In the genomic region with DNA sequence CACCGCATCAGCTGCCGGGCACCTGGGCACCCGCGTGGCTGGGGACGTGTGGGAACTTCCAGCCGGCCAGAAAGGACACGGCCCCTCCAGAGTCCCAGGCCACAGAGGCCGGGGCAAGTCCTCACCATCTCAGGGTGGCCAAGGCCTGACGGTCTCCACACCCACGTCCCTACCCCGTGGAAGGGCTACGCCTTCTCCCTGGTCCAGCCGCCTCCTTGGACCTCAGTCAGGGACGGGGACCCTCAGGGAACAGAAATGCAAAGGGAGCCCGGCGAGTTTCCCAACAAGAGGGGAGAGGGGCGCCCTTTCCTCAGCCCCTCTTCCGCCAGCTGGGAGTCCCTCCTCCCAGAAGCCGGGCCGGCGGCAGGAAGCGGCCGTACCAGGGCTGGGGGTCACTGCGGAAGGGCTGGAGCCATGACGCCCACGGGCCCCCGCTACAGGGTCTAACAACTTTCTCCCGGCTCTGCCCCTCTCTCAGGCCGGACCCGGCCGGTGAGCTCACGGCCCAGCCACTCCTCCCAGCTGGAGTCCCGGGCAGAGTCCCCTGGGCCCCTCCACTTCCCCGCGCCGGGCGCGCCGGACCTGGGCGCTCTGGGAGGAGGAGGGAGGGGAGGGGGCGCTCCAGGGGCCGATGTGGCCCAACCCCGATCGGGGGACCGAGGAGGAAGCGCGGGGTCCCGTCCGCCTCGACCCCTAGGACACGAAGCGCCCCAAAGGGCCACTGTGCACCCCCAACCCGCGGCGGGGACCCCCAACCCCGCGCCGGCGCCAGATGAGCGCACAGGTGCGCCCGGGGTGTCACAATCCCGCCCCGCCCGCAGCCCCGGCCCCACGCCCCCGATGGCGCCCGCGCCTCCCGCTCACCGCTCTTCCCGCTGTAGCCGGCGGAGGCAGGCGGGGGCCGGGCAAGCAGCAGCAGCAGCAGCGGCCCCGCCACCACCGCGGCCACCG, we compare ENCODE assay signal across 8 cellular contexts. TPM values are rescaled to one million over a fixed set of nuclear protein-coding genes. Genes with fewer than 3 reads are reported as not detected.
DNase-seq lines count a peak whose midpoint lies in the region; ATAC-seq and FAIRE-seq lines count a peak whose summit lies in the region.

No MANE protein-coding gene starts in this region.

- H3K27ac Mint-ChIP-seq in activated naive CD8-positive, alpha-beta T cell: no peak overlapping the region

- H3K4me3 Mint-ChIP-seq in activated naive CD8-positive, alpha-beta T cell: peak overlapping the region; percentile 79

- no peaks in the 10 kb centered on the region for H3K27me3 Mint-ChIP-seq in activated naive CD8-positive, alpha-beta T cell

- H3K9me3 Mint-ChIP-seq in activated naive CD8-positive, alpha-beta T cell (ENCODE audit: low read depth): no peaks in the 10 kb centered on the region

- no peaks in the 10 kb centered on the region for H3K36me3 Mint-ChIP-seq in activated naive CD8-positive, alpha-beta T cell

- peaks cover 28% of the 10 kb centered on the region for H3K4me1 Mint-ChIP-seq in activated naive CD8-positive, alpha-beta T cell (ENCODE audit: low read depth)

- peak; percentile 44 for FAIRE-seq in HTR-8/SVneo (lab: Jason Lieb, UNC)

- H3K4me3 ChIP-seq in iPS-11a (ENCODE audit: low read depth, low read length) (peak overlapping the region; percentile 72), skin epidermis (peak overlapping the region; percentile 51 to 90 (median 73))

- DNase-seq in AG20443 (ENCODE audit: low spot score): peak; percentile 42
- no peak for DNase-seq in HTR-8/SVneo (ENCODE audit: insufficient read length, low spot score)
- DNase-seq in hippocampal formation (lab: John Stamatoyannopoulos, UW): no peak
- DNase-seq in cerebellum (ENCODE audit: low spot score): no peak

- H3K27ac ChIP-seq in skin epidermis: peak overlapping the region in 20 of 21 experiments; percentile 12 to 91 (median 76)

- ATAC-seq in GM19025 (IDR thresholded peaks at IDR 0.05; ENCODE audit: low read depth, unreplicated experiment): peak; percentile 24

RNA-seq across cellular contexts. Expression of a gene that starts 0.7 kb away (rescaled TPM):
- 17.5 TPM for total RNA-seq in cerebellum

RNA-seq across cellular contexts. Expression of a gene that starts 10.8 kb away (rescaled TPM):
- 26.2 TPM for total RNA-seq in cerebellum

RNA-seq across cellular contexts. Expression of a gene that starts 15.9 kb away (rescaled TPM):
- 19.1 TPM for total RNA-seq in cerebellum

RNA-seq across cellular contexts. Expression of a gene that starts 20.6 kb away (rescaled TPM):
- total RNA-seq in cerebellum: 5.6 TPM

RNA-seq across cellular contexts. Expression of a gene that starts 28.6 kb away (rescaled TPM):
- 16.4 TPM for total RNA-seq in cerebellum
